In the genomic region with DNA sequence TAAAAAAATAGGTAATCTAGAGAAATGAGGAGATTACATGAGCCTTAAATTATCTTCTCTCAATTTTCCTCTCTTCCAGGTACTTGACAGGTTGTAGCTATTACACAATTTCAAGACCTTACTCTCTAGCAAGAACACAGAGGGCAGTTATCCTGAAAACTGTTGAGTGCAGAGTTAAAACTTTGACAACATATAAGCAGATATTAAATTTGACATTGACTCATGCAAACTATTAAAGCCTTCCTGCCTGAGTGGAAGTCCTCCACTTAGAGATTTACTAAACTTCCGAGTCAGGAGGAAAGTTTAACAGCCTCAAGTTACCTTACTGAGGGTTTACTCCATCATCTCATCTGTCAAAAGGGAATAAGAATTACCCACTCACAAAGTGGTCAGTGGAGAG, we compare ENCODE assay signal across 24 cellular contexts.
"Had no signal": no experiment of that assay in that cellular context is flagged by ENCODE, and none has a peak within 500 bp of the region (broad histone marks: within the 10 kb centered on the region; RNA-seq: fewer than 3 reads in every experiment).

No MANE protein-coding gene starts in this region.

- H3K4me1 ChIP-seq: gastrocnemius medialis had no signal

- ATAC-seq: esophagus mucosa; gastrocnemius medialis; heart right ventricle; left cardiac atrium; left lobe of liver; left ventricle myocardium superior; naive thymus-derived CD4-positive, alpha-beta T cell had no signal

- H3K9me3 ChIP-seq: esophagus squamous epithelium, gastrocnemius medialis, heart right ventricle had no signal

- H3K4me3 ChIP-seq: coronary artery, dorsolateral prefrontal cortex, esophagus squamous epithelium, gastrocnemius medialis, heart right ventricle, lung had no signal

- H3K27me3 ChIP-seq: dorsolateral prefrontal cortex, esophagus squamous epithelium, gastrocnemius medialis, heart right ventricle had no signal

- H3K36me3 ChIP-seq: esophagus squamous epithelium, gastrocnemius medialis, heart right ventricle had no signal

- H3K27ac ChIP-seq: coronary artery, dorsolateral prefrontal cortex, epithelial cell of prostate, esophagus squamous epithelium, gastrocnemius medialis, heart right ventricle had no signal

- DNase-seq: dermis blood vessel endothelial cell; dorsolateral prefrontal cortex; effector CD4-positive, alpha-beta T cell; effector memory CD4-positive, alpha-beta T cell; erythroblast; esophagus squamous epithelium; foreskin fibroblast; foreskin melanocyte; gastrocnemius medialis; glutamatergic neuron; head of caudate nucleus; heart right ventricle; hippocampal formation; left cardiac atrium; left ventricle myocardium superior; mammary epithelial cell; mesendoderm; midbrain; naive thymus-derived CD4-positive, alpha-beta T cell had no signal
